ENCODE assay signal across 9 cellular contexts in genomic region chr2:151290467-151290866, GRCh38. TPM values are rescaled to one million over a fixed set of nuclear protein-coding genes. Genes with fewer than 3 reads are reported as not detected.
DNase-seq lines count a peak whose midpoint lies in the region; ATAC-seq and TF ChIP-seq lines count a peak whose summit lies in the region.
"Had no signal": no experiment of that assay in that cellular context is flagged by ENCODE, and none has a peak within 500 bp of the region (broad histone marks: within the 10 kb centered on the region; RNA-seq: fewer than 3 reads in every experiment).

No MANE protein-coding gene starts in this region.

- H3K4me1 Mint-ChIP-seq in activated T-helper 1 cell treated with anti-CD3 and anti-CD28 coated beads, Interleukin-12 subunit alpha, Interleukin-12 subunit beta, Interleukin-2, Interleukin-4 antibody, amounts not matched to agents 30 ng/mL and 10 ng/mL and 1 ng/mL, durations not matched to agents 14 hours and 24 hours and 36 hours (ENCODE audit: low read depth) = peaks cover 43% of the 10 kb centered on the region
- H3K4me1 Mint-ChIP-seq in stimulated activated naive CD8-positive, alpha-beta T cell treated with anti-CD3 and anti-CD28 coated beads, Interleukin-15, amount 100 ng/mL, for 72 hours = peaks cover 32% of the 10 kb centered on the region

- H3K9me3 ChIP-seq in HUES48 (ENCODE audit: control insufficient read depth, insufficient read depth, low read length) (no peaks in the 10 kb centered on the region), iPS-20b (ENCODE audit: insufficient read depth, low read depth, low read length) (no peaks in the 10 kb centered on the region)

- no peak overlapping the region for H3K27ac ChIP-seq in HUES48 (ENCODE audit: low read depth, low read length)
- H3K27ac ChIP-seq in iPS-20b (ENCODE audit: low read length) = no peak overlapping the region

- peaks cover 14% of the 10 kb centered on the region for H3K36me3 Mint-ChIP-seq in activated T-helper 1 cell treated with anti-CD3 and anti-CD28 coated beads, Interleukin-12 subunit alpha, Interleukin-12 subunit beta, Interleukin-2, Interleukin-4 antibody, amounts not matched to agents 30 ng/mL and 10 ng/mL and 1 ng/mL, durations not matched to agents 14 hours and 24 hours and 36 hours (ENCODE audit: low read depth)

- H3K9ac ChIP-seq in HUES48 (ENCODE audit: low read depth, low read length) = no peak overlapping the region
- no peak overlapping the region for H3K9ac ChIP-seq in iPS-20b (ENCODE audit: low read depth, low read length)

- DNase-seq in activated T-helper 1 cell treated with anti-CD3 and anti-CD28 coated beads, Interleukin-12 subunit alpha, Interleukin-12 subunit beta, Interleukin-2, Interleukin-4 antibody, amounts not matched to agents 30 ng/mL and 10 ng/mL and 1 ng/mL, durations not matched to agents 14 hours and 24 hours and 36 hours (ENCODE audit: low spot score) = no peak
- no peak for DNase-seq in stimulated activated naive CD8-positive, alpha-beta T cell treated with anti-CD3 and anti-CD28 coated beads, Interleukin-15, amount 100 ng/mL, for 72 hours
- no peak for DNase-seq in GM20000 (ENCODE audit: low spot score)
- no peak for DNase-seq in RKO (ENCODE audit: low spot score)
- no peak for DNase-seq in NCI-H510A (lab: John Stamatoyannopoulos, UW)
- DNase-seq: amniotic stem cell, NCI-H2081 had no signal

- no peak for ATAC-seq in stimulated activated naive CD8-positive, alpha-beta T cell treated with anti-CD3 and anti-CD28 coated beads, Interleukin-15, amount 100 ng/mL, for 72 hours

- no peaks in the 10 kb centered on the region for H3K9me3 Mint-ChIP-seq in activated T-helper 1 cell treated with anti-CD3 and anti-CD28 coated beads, Interleukin-12 subunit alpha, Interleukin-12 subunit beta, Interleukin-2, Interleukin-4 antibody, amounts not matched to agents 30 ng/mL and 10 ng/mL and 1 ng/mL, durations not matched to agents 14 hours and 24 hours and 36 hours
- no peaks in the 10 kb centered on the region for H3K9me3 Mint-ChIP-seq in stimulated activated naive CD8-positive, alpha-beta T cell treated with anti-CD3 and anti-CD28 coated beads, Interleukin-15, amount 100 ng/mL, for 72 hours

- H3K36me3 ChIP-seq in HUES48 (ENCODE audit: control insufficient read depth, insufficient read depth, low read length) (no peaks in the 10 kb centered on the region), iPS-20b (ENCODE audit: insufficient read depth, low read depth, low read length) (no peaks in the 10 kb centered on the region)

- H3K27me3 Mint-ChIP-seq in activated T-helper 1 cell treated with anti-CD3 and anti-CD28 coated beads, Interleukin-12 subunit alpha, Interleukin-12 subunit beta, Interleukin-2, Interleukin-4 antibody, amounts not matched to agents 30 ng/mL and 10 ng/mL and 1 ng/mL, durations not matched to agents 14 hours and 24 hours and 36 hours (ENCODE audit: insufficient read depth) = peaks cover 8% of the 10 kb centered on the region
- peaks cover 7% of the 10 kb centered on the region for H3K27me3 Mint-ChIP-seq in stimulated activated naive CD8-positive, alpha-beta T cell treated with anti-CD3 and anti-CD28 coated beads, Interleukin-15, amount 100 ng/mL, for 72 hours

- intact Hi-C loops in activated T-helper 1 cell treated with anti-CD3 and anti-CD28 coated beads, Interleukin-12 subunit alpha, Interleukin-12 subunit beta, Interleukin-2, Interleukin-4 antibody, amounts not matched to agents 30 ng/mL and 10 ng/mL and 1 ng/mL, durations not matched to agents 14 hours and 24 hours and 36 hours (cut with micrococcal nuclease) = loop anchor here (1.0 kb wide), 2 partner anchors 133 to 192 kb away; no protein-coding TSS in a partner anchor

- H3K4me1 ChIP-seq in HUES48 (ENCODE audit: control insufficient read depth, insufficient read depth, low read length) = peaks cover 16% of the 10 kb centered on the region
- no peaks in the 10 kb centered on the region for H3K4me1 ChIP-seq in iPS-20b (ENCODE audit: insufficient read depth, low read length)

- H3K4me3 ChIP-seq in HUES48 (ENCODE audit: low read depth, low read length) = peak overlapping the region; percentile 72; the same call in 1 of the 2 replicates
- H3K4me3 ChIP-seq in iPS-20b (ENCODE audit: low read length) = peak overlapping the region; percentile 67; the same call in 1 of the 2 replicates

- H3K4me3 Mint-ChIP-seq in activated T-helper 1 cell treated with anti-CD3 and anti-CD28 coated beads, Interleukin-12 subunit alpha, Interleukin-12 subunit beta, Interleukin-2, Interleukin-4 antibody, amounts not matched to agents 30 ng/mL and 10 ng/mL and 1 ng/mL, durations not matched to agents 14 hours and 24 hours and 36 hours = peak overlapping the region; percentile 88
- peak overlapping the region; percentile 80 to 93 for H3K4me3 Mint-ChIP-seq in stimulated activated naive CD8-positive, alpha-beta T cell treated with anti-CD3 and anti-CD28 coated beads, Interleukin-15, amount 100 ng/mL, for 72 hours

- H3K27me3 ChIP-seq in HUES48 (ENCODE audit: control insufficient read depth, insufficient read depth, low read length) (0 out of 2 replicates have a peak, but pooled peaks cover 3% of the 10 kb centered on the region), iPS-20b (ENCODE audit: insufficient read depth, low read length) (peaks cover 10% of the 10 kb centered on the region; the same call in 1 of the 2 replicates)

- TF ChIP-seq CTCF in GM20000 (IDR thresholded peaks at IDR 0.05; ENCODE audit: extremely low read depth, missing control alignments) = no peak

- H3K27ac Mint-ChIP-seq in activated T-helper 1 cell treated with anti-CD3 and anti-CD28 coated beads, Interleukin-12 subunit alpha, Interleukin-12 subunit beta, Interleukin-2, Interleukin-4 antibody, amounts not matched to agents 30 ng/mL and 10 ng/mL and 1 ng/mL, durations not matched to agents 14 hours and 24 hours and 36 hours = peak overlapping the region; percentile 98
- peak overlapping the region; percentile 93 to 95 for H3K27ac Mint-ChIP-seq in stimulated activated naive CD8-positive, alpha-beta T cell treated with anti-CD3 and anti-CD28 coated beads, Interleukin-15, amount 100 ng/mL, for 72 hours

RNA-seq across cellular contexts. Expression of gene NMI, which starts 1.0 kb away (rescaled TPM):
- total RNA-seq in activated T-helper 1 cell treated with anti-CD3 and anti-CD28 coated beads, Interleukin-12 subunit alpha, Interleukin-12 subunit beta, Interleukin-2, Interleukin-4 antibody, amounts not matched to agents 30 ng/mL and 10 ng/mL and 1 ng/mL, durations not matched to agents 14 hours and 24 hours and 36 hours = 36.8 and 40.1 TPM in 2 replicates

RNA-seq across cellular contexts. Expression of gene RBM43, which starts 28.8 kb away (rescaled TPM):
- total RNA-seq in activated T-helper 1 cell treated with anti-CD3 and anti-CD28 coated beads, Interleukin-12 subunit alpha, Interleukin-12 subunit beta, Interleukin-2, Interleukin-4 antibody, amounts not matched to agents 30 ng/mL and 10 ng/mL and 1 ng/mL, durations not matched to agents 14 hours and 24 hours and 36 hours = 1.9 and 2.9 TPM in 2 replicates
